Comparison of ENCODE assay signal across 1 cellular context in the genomic region with DNA sequence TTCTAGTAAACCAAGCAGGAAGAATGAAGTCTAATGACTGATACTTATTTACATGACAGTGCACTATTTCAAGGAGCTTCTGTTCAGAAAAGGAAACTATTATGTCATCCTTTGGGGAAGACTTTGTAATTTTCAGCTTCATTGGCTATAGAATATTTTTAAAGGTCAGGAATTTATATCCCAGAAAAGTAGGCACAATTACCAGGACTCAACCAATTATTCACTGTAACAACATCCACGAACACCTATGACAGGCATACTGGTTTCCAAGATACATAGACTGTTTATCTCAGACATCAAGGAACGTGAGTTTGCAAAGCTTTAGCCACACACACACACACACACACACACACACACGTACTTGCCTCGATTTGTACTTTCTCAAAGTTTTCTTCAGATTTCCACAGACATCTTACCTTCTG.
TF ChIP-seq lines count a peak whose summit lies in the region.

No MANE protein-coding gene starts in this region.

TF ChIP-seq in K562, 482 proteins besides CTCF, POLR2A, EP300 and RAD21 (continued from another document):
- TF ChIP-seq NFE2 (IDR thresholded peaks at IDR 0.05; ENCODE audit: low read depth) (peak; percentile 49), MTA1 (IDR thresholded peaks at IDR 0.05; ENCODE audit: borderline replicate concordance) (0 out of 2 replicates have a peak, but pooled peaks have one; percentile 42), NFE2L1 (tag; IDR thresholded peaks at IDR 0.05; ENCODE audit: borderline replicate concordance, low read depth) (peak; percentile 62), BHLHE40 (IDR thresholded peaks at IDR 0.05; ENCODE audit: low read length) (peak; percentile 93), MEF2A (IDR thresholded peaks at IDR 0.05; ENCODE audit: control insufficient read depth, low read depth, low read length) (no peak), C11orf30 (IDR thresholded peaks at IDR 0.05; ENCODE audit: low read depth) (peak; percentile 86), ZNF316 (IDR thresholded peaks at IDR 0.05) (peak; percentile 96), JUND (IDR thresholded peaks at IDR 0.05; ENCODE audit: borderline replicate concordance, low read depth, low read length) (0 out of 2 replicates have a peak, but pooled peaks have one; percentile 3), JUND (tag; IDR thresholded peaks at IDR 0.05; ENCODE audit: borderline replicate concordance, low read depth, low read length) (peak; percentile 81; the same call in 1 of the 3 replicates), FOXK2 (conservative IDR thresholded peaks at IDR 0.05 in 1 of 2, IDR thresholded peaks at IDR 0.05 in 1 of 2; ENCODE audit: low read depth in 2 of 2) (peak; percentile 79 to 82), FOXJ2 (tag; IDR thresholded peaks at IDR 0.05) (peak; percentile 91), RFX1 (IDR thresholded peaks at IDR 0.05) (peak; percentile 20; the same call in 1 of the 2 replicates), SMARCE1 (IDR thresholded peaks at IDR 0.05) (peak; percentile 76; the same call in 1 of the 2 replicates), HDAC1 (IDR thresholded peaks at IDR 0.05) (0 out of 4 replicates have a peak, but pooled peaks of 1 of the 2 experiments have one; percentile 24), MAFG (tag; conservative IDR thresholded peaks at IDR 0.05) (peak; percentile 91), SMARCA4 (IDR thresholded peaks at IDR 0.05) (peak; percentile 69), RAD51 (IDR thresholded peaks at IDR 0.05; ENCODE audit: borderline replicate concordance, low read depth) (no peak), TRIM24 (IDR thresholded peaks at IDR 0.05) (peak in 1 of 2 experiments; percentile 19; a peak in 1 of 4 replicates), MEIS2 (IDR thresholded peaks at IDR 0.05; ENCODE audit: partially characterized antibody) (peak; percentile 25), CEBPG (CRISPR knock-in tag; IDR thresholded peaks at IDR 0.05) (no peak), CEBPG (tag; conservative IDR thresholded peaks at IDR 0.05 in 1 of 2, IDR thresholded peaks at IDR 0.05 in 1 of 2) (peak in 1 of 2 experiments; percentile 31; a peak in 1 of 4 replicates), MAFK (IDR thresholded peaks at IDR 0.05; ENCODE audit: low read length) (peak; percentile 63; the same call in 1 of the 2 replicates), LEF1 (IDR thresholded peaks at IDR 0.05) (peak; percentile 64; the same call in 1 of the 2 replicates), KLF10 (CRISPR knock-in tag; IDR thresholded peaks at IDR 0.05) (no peak)
- TF ChIP-seq, protein P1, sequence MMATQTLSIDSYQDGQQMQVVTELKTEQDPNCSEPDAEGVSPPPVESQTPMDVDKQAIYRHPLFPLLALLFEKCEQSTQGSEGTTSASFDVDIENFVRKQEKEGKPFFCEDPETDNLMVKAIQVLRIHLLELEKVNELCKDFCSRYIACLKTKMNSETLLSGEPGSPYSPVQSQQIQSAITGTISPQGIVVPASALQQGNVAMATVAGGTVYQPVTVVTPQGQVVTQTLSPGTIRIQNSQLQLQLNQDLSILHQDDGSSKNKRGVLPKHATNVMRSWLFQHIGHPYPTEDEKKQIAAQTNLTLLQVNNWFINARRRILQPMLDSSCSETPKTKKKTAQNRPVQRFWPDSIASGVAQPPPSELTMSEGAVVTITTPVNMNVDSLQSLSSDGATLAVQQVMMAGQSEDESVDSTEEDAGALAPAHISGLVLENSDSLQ (IDR thresholded peaks at IDR 0.05), result peak; percentile 70
- TF ChIP-seq, protein P2, sequence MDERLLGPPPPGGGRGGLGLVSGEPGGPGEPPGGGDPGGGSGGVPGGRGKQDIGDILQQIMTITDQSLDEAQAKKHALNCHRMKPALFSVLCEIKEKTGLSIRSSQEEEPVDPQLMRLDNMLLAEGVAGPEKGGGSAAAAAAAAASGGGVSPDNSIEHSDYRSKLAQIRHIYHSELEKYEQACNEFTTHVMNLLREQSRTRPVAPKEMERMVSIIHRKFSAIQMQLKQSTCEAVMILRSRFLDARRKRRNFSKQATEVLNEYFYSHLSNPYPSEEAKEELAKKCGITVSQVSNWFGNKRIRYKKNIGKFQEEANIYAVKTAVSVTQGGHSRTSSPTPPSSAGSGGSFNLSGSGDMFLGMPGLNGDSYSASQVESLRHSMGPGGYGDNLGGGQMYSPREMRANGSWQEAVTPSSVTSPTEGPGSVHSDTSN (CRISPR knock-in tag; IDR thresholded peaks at IDR 0.05; ENCODE audit: low read depth), result no peak
- TF ChIP-seq, protein P2 (tag; conservative IDR thresholded peaks at IDR 0.05; ENCODE audit: low read depth), result peak; percentile 36; the same call in 1 of the 2 replicates
- TF ChIP-seq, protein P3, sequence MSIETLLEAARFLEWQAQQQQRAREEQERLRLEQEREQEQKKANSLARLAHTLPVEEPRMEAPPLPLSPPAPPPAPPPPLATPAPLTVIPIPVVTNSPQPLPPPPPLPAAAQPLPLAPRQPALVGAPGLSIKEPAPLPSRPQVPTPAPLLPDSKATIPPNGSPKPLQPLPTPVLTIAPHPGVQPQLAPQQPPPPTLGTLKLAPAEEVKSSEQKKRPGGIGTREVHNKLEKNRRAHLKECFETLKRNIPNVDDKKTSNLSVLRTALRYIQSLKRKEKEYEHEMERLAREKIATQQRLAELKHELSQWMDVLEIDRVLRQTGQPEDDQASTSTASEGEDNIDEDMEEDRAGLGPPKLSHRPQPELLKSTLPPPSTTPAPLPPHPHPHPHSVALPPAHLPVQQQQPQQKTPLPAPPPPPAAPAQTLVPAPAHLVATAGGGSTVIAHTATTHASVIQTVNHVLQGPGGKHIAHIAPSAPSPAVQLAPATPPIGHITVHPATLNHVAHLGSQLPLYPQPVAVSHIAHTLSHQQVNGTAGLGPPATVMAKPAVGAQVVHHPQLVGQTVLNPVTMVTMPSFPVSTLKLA (conservative IDR thresholded peaks at IDR 0.05), result 0 out of 4 replicates have a peak, but pooled peaks of 1 of the 2 experiments have one; percentile 28
- TF ChIP-seq, protein P4, sequence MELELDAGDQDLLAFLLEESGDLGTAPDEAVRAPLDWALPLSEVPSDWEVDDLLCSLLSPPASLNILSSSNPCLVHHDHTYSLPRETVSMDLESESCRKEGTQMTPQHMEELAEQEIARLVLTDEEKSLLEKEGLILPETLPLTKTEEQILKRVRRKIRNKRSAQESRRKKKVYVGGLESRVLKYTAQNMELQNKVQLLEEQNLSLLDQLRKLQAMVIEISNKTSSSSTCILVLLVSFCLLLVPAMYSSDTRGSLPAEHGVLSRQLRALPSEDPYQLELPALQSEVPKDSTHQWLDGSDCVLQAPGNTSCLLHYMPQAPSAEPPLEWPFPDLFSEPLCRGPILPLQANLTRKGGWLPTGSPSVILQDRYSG (tag; conservative IDR thresholded peaks at IDR 0.05; ENCODE audit: low read depth), result no peak
